Comparison of ENCODE assay signal across 14 cellular contexts in genomic region chr1:182173791-182174190, GRCh38.
DNase-seq lines count a peak whose midpoint lies in the region; ATAC-seq and TF ChIP-seq lines count a peak whose summit lies in the region.
"Had no signal": no experiment of that assay in that cellular context is flagged by ENCODE, and none has a peak within 500 bp of the region (broad histone marks: within the 10 kb centered on the region; RNA-seq: fewer than 3 reads in every experiment).

No MANE protein-coding gene starts in this region.

- no peak overlapping the region for H3K4me3 ChIP-seq in mucosa of descending colon
- no peak overlapping the region for H3K4me3 ChIP-seq in thoracic aorta
- H3K4me3 ChIP-seq: Peyer's patch had no signal

- H3K27me3 Mint-ChIP-seq in T-cell: peaks cover 0 to 3% of the 10 kb centered on the region in 2 donors
- H3K27me3 Mint-ChIP-seq: stimulated activated naive CD8-positive, alpha-beta T cell treated with anti-CD3 and anti-CD28 coated beads, Interleukin-15, amount 100 ng/mL, for 72 hours had no signal

- H3K9me3 Mint-ChIP-seq in T-cell: no peaks in the 10 kb centered on the region
- H3K9me3 Mint-ChIP-seq: stimulated activated naive CD8-positive, alpha-beta T cell treated with anti-CD3 and anti-CD28 coated beads, Interleukin-15, amount 100 ng/mL, for 72 hours had no signal

- H3K4me3 Mint-ChIP-seq in T-cell: no peak overlapping the region
- H3K4me3 Mint-ChIP-seq: activated CD8-positive, alpha-beta memory T cell treated with anti-CD3 and anti-CD28 coated beads, Interleukin-2, amount 10 ng/mL, durations not matched to agents 7 days and 5 days; B cell; stimulated activated naive CD8-positive, alpha-beta T cell treated with anti-CD3 and anti-CD28 coated beads, Interleukin-15, amount 100 ng/mL, for 72 hours; WTC11 had no signal

- ATAC-seq in mucosa of descending colon (peak; percentile 39), thoracic aorta (ENCODE audit: insufficient number of reproducible peaks, low FRiP score, low read depth) (peak; percentile 40), GM19467 (IDR thresholded peaks at IDR 0.05; ENCODE audit: unreplicated experiment) (no peak), HG02981 (IDR thresholded peaks at IDR 0.05; ENCODE audit: unreplicated experiment) (no peak), T-cell (replicated peaks in 1 of 4) (no peak)
- ATAC-seq: activated CD8-positive, alpha-beta memory T cell treated with anti-CD3 and anti-CD28 coated beads, Interleukin-2, amount 10 ng/mL, durations not matched to agents 7 days and 5 days; stimulated activated naive CD8-positive, alpha-beta T cell treated with anti-CD3 and anti-CD28 coated beads, Interleukin-15, amount 100 ng/mL, for 72 hours had no signal

- POLR2A ChIA-PET in T-cell (lab: Charles Lee): no interaction called here

- TF ChIP-seq CTCF in mucosa of descending colon (IDR thresholded peaks at IDR 0.05) (no peak), thoracic aorta (IDR thresholded peaks at IDR 0.05) (no peak)

- no peak overlapping the region for H3K27ac ChIP-seq in thoracic aorta

- CTCF ChIA-PET in T-cell (lab: Charles Lee): no interaction called here

- intact Hi-C loops in mucosa of descending colon (cut with DNase I, micrococcal nuclease): no loop called here

- H3K27ac Mint-ChIP-seq in T-cell: no peak overlapping the region
- H3K27ac Mint-ChIP-seq: activated CD8-positive, alpha-beta memory T cell treated with anti-CD3 and anti-CD28 coated beads, Interleukin-2, amount 10 ng/mL, durations not matched to agents 7 days and 5 days; B cell; stimulated activated naive CD8-positive, alpha-beta T cell treated with anti-CD3 and anti-CD28 coated beads, Interleukin-15, amount 100 ng/mL, for 72 hours; WTC11 had no signal

- peaks cover 0 to 6% (median 5%) of the 10 kb centered on the region in 3 donors for H3K4me1 Mint-ChIP-seq in T-cell
- H3K4me1 Mint-ChIP-seq: activated CD8-positive, alpha-beta memory T cell treated with anti-CD3 and anti-CD28 coated beads, Interleukin-2, amount 10 ng/mL, durations not matched to agents 7 days and 5 days had no signal

- no peaks in the 10 kb centered on the region for H3K27me3 ChIP-seq in thoracic aorta (replicated peaks; ENCODE audit: insufficient read depth)
- H3K27me3 ChIP-seq: Peyer's patch had no signal

- H3K4me1 ChIP-seq in mucosa of descending colon (ENCODE audit: low read depth) (peaks cover 4% of the 10 kb centered on the region), thoracic aorta (ENCODE audit: control insufficient read depth in 1 of 2, low read depth in 2 of 2) (peaks cover 7 to 14% of the 10 kb centered on the region in 2 donors)

- H3K36me3 ChIP-seq in mucosa of descending colon (ENCODE audit: low read depth) (no peaks in the 10 kb centered on the region), thoracic aorta (no peaks in the 10 kb centered on the region)
- H3K36me3 ChIP-seq: Peyer's patch had no signal

- H3K9me3 ChIP-seq in mucosa of descending colon (no peaks in the 10 kb centered on the region), thoracic aorta (no peaks in the 10 kb centered on the region)
- H3K9me3 ChIP-seq: Peyer's patch had no signal

- peak in 33 of 58 donors; percentile 5 to 70 (median 28) for DNase-seq in anterior cingulate cortex (lab: John Stamatoyannopoulos, UW)
- DNase-seq in fibroblast of gingiva (ENCODE audit: low read depth): peak; percentile 74
- DNase-seq in mucosa of descending colon: no peak
- DNase-seq in thoracic aorta (ENCODE audit: low spot score): no peak
- no peak for DNase-seq in epidermal melanocyte (ENCODE audit: insufficient read length, low spot score)
- DNase-seq in T-cell: no peak
- DNase-seq: activated CD8-positive, alpha-beta memory T cell treated with anti-CD3 and anti-CD28 coated beads, Interleukin-2, amount 10 ng/mL, durations not matched to agents 7 days and 5 days; midbrain; stimulated activated naive CD8-positive, alpha-beta T cell treated with anti-CD3 and anti-CD28 coated beads, Interleukin-15, amount 100 ng/mL, for 72 hours had no signal

- no peaks in the 10 kb centered on the region for H3K36me3 Mint-ChIP-seq in T-cell
- H3K36me3 Mint-ChIP-seq: activated CD8-positive, alpha-beta memory T cell treated with anti-CD3 and anti-CD28 coated beads, Interleukin-2, amount 10 ng/mL, durations not matched to agents 7 days and 5 days; WTC11 had no signal

Comparison
In these comparisons a context has a peak if more than half of its experiments do, and no peak if none do; other contexts are left out.
1. DNase-seq: peak in anterior cingulate cortex (33 of 58) and fibroblast of gingiva (single experiment); none in mucosa of descending colon (0 of 3), thoracic aorta (single experiment), epidermal melanocyte (single experiment) and T-cell (0 of 34).
2. ATAC-seq: peak in mucosa of descending colon (single experiment) and thoracic aorta (single experiment); none in GM19467 (single experiment), HG02981 (single experiment) and T-cell (0 of 4).